In the genomic region with DNA sequence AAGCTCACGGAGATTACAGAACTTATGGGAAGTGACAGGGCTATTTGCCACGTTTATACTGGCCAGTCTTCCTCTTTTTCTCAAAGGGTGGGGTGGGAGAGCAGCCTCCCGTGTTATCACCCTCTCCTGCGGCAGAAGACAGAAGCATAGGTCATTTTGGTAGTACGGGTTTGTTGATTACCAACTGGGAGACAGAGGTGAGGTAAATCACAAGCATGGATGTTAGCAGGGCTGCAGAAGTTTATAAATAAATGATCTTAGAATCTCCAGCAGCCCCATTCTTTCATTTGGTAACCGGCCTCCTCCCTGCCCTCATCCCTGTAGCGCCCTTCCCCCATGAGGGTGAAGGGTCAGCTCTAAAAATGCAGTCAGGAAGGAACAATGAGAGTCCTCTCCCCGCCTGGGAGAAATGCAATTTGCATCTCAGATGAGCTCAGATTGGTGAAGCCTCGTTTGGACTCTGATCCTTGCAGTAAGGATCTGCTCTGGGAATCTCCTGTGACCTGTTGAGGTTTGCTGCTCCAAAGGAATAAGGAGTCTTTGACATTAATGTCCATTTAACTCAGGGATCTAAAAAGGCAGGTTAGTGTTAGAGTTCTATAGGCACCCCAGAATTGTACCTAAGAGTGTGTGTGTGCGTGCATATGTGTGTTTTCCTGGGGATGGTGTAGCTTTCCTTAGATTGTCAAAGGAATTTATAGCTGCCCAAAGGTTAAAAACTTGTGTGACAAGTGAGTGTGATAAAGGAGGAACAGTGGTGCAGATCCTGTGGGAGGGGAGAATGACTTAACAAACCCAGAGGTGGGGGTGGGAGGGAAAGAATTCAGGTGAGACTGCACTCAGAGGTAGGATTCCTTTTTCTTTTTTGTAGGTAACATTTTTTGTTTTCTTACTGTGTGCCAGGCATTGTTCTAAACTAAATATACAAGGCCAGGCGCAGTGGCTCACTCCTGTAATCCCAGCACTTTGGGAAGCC, we compare ENCODE assay signal across 1 cellular context.
TF ChIP-seq lines count a peak whose summit lies in the region.

No MANE protein-coding gene starts in this region.

TF ChIP-seq in K562, 482 proteins besides CTCF, POLR2A, EP300 and RAD21 (continued from another document and continues in another):
- TF ChIP-seq, protein P1, sequence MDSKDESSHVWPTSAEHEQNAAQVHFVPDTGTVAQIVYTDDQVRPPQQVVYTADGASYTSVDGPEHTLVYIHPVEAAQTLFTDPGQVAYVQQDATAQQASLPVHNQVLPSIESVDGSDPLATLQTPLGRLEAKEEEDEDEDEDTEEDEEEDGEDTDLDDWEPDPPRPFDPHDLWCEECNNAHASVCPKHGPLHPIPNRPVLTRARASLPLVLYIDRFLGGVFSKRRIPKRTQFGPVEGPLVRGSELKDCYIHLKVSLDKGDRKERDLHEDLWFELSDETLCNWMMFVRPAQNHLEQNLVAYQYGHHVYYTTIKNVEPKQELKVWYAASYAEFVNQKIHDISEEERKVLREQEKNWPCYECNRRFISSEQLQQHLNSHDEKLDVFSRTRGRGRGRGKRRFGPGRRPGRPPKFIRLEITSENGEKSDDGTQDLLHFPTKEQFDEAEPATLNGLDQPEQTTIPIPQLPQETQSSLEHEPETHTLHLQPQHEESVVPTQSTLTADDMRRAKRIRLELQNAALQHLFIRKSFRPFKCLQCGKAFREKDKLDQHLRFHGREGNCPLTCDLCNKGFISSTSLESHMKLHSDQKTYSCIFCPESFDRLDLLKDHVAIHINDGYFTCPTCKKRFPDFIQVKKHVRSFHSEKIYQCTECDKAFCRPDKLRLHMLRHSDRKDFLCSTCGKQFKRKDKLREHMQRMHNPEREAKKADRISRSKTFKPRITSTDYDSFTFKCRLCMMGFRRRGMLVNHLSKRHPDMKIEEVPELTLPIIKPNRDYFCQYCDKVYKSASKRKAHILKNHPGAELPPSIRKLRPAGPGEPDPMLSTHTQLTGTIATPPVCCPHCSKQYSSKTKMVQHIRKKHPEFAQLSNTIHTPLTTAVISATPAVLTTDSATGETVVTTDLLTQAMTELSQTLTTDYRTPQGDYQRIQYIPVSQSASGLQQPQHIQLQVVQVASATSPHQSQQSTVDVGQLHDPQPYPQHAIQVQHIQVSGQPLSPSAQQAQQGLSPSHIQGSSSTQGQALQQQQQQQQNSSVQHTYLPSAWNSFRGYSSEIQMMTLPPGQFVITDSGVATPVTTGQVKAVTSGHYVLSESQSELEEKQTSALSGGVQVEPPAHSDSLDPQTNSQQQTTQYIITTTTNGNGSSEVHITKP (IDR thresholded peaks at IDR 0.05; ENCODE audit: partially characterized antibody) = no peak
- TF ChIP-seq, protein P2, sequence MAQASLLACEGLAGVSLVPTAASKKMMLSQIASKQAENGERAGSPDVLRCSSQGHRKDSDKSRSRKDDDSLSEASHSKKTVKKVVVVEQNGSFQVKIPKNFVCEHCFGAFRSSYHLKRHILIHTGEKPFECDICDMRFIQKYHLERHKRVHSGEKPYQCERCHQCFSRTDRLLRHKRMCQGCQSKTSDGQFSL (CRISPR knock-in tag; IDR thresholded peaks at IDR 0.05) = no peak
- TF ChIP-seq, protein P2 (tag; IDR thresholded peaks at IDR 0.05) = no peak
- TF ChIP-seq ZNF766 (CRISPR knock-in tag; conservative IDR thresholded peaks at IDR 0.05) = 0 out of 2 replicates have a peak, but pooled peaks have one; percentile 34
- TF ChIP-seq, protein P3, sequence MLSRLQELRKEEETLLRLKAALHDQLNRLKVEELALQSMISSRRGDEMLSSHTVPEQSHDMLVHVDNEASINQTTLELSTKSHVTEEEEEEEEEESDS (CRISPR knock-in tag; IDR thresholded peaks at IDR 0.05) = no peak
- no peak for TF ChIP-seq ILK (tag; IDR thresholded peaks at IDR 0.05; ENCODE audit: borderline replicate concordance, low read depth)
- TF ChIP-seq MEIS2 (IDR thresholded peaks at IDR 0.05; ENCODE audit: partially characterized antibody) = peak; percentile 33
- TF ChIP-seq RBM15 (IDR thresholded peaks at IDR 0.05; ENCODE audit: insufficient read depth, low read length) = no peak
- peak; percentile 71 for TF ChIP-seq NR2C1 (IDR thresholded peaks at IDR 0.05)
- peak; percentile 68 for TF ChIP-seq NR2C1 (tag; IDR thresholded peaks at IDR 0.05)
- no peak for TF ChIP-seq PTTG1 (tag; IDR thresholded peaks at IDR 0.05; ENCODE audit: low read depth)
- no peak for TF ChIP-seq YY1 (IDR thresholded peaks at IDR 0.05; ENCODE audit: borderline replicate concordance in 1 of 3, control insufficient read depth in 1 of 3, extremely low read depth in 1 of 3, insufficient read depth in 3 of 3, insufficient read length in 1 of 3, insufficient replicate concordance in 2 of 3, low read depth in 1 of 3, low read length in 2 of 3)
- TF ChIP-seq, protein P4, sequence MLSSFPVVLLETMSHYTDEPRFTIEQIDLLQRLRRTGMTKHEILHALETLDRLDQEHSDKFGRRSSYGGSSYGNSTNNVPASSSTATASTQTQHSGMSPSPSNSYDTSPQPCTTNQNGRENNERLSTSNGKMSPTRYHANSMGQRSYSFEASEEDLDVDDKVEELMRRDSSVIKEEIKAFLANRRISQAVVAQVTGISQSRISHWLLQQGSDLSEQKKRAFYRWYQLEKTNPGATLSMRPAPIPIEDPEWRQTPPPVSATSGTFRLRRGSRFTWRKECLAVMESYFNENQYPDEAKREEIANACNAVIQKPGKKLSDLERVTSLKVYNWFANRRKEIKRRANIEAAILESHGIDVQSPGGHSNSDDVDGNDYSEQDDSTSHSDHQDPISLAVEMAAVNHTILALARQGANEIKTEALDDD (IDR thresholded peaks at IDR 0.05) = 0 out of 2 replicates have a peak, but pooled peaks have one; percentile 18
- 0 out of 2 replicates have a peak, but pooled peaks have one; percentile 9 for TF ChIP-seq C11orf30 (IDR thresholded peaks at IDR 0.05; ENCODE audit: low read depth)
- TF ChIP-seq, protein P5, sequence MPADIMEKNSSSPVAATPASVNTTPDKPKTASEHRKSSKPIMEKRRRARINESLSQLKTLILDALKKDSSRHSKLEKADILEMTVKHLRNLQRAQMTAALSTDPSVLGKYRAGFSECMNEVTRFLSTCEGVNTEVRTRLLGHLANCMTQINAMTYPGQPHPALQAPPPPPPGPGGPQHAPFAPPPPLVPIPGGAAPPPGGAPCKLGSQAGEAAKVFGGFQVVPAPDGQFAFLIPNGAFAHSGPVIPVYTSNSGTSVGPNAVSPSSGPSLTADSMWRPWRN (IDR thresholded peaks at IDR 0.05; ENCODE audit: low read depth) = no peak
- TF ChIP-seq, protein P6, sequence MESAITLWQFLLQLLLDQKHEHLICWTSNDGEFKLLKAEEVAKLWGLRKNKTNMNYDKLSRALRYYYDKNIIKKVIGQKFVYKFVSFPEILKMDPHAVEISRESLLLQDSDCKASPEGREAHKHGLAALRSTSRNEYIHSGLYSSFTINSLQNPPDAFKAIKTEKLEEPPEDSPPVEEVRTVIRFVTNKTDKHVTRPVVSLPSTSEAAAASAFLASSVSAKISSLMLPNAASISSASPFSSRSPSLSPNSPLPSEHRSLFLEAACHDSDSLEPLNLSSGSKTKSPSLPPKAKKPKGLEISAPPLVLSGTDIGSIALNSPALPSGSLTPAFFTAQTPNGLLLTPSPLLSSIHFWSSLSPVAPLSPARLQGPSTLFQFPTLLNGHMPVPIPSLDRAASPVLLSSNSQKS (CRISPR knock-in tag; IDR thresholded peaks at IDR 0.05) = no peak
- peak; percentile 95 for TF ChIP-seq SPI1 (IDR thresholded peaks at IDR 0.05; ENCODE audit: borderline replicate concordance, low read depth, low read length)
- no peak for TF ChIP-seq ZNF408 (CRISPR knock-in tag; IDR thresholded peaks at IDR 0.05; ENCODE audit: low read depth)
- TF ChIP-seq, protein P7, sequence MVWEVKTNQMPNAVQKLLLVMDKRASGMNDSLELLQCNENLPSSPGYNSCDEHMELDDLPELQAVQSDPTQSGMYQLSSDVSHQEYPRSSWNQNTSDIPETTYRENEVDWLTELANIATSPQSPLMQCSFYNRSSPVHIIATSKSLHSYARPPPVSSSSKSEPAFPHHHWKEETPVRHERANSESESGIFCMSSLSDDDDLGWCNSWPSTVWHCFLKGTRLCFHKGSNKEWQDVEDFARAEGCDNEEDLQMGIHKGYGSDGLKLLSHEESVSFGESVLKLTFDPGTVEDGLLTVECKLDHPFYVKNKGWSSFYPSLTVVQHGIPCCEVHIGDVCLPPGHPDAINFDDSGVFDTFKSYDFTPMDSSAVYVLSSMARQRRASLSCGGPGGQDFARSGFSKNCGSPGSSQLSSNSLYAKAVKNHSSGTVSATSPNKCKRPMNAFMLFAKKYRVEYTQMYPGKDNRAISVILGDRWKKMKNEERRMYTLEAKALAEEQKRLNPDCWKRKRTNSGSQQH (CRISPR knock-in tag; IDR thresholded peaks at IDR 0.05) = no peak
- TF ChIP-seq ELF4 (CRISPR knock-in tag; IDR thresholded peaks at IDR 0.05) = no peak
- TF ChIP-seq MAFF (IDR thresholded peaks at IDR 0.05; ENCODE audit: low read length) = no peak
- TF ChIP-seq, protein P8, sequence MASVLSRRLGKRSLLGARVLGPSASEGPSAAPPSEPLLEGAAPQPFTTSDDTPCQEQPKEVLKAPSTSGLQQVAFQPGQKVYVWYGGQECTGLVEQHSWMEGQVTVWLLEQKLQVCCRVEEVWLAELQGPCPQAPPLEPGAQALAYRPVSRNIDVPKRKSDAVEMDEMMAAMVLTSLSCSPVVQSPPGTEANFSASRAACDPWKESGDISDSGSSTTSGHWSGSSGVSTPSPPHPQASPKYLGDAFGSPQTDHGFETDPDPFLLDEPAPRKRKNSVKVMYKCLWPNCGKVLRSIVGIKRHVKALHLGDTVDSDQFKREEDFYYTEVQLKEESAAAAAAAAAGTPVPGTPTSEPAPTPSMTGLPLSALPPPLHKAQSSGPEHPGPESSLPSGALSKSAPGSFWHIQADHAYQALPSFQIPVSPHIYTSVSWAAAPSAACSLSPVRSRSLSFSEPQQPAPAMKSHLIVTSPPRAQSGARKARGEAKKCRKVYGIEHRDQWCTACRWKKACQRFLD (CRISPR knock-in tag; IDR thresholded peaks at IDR 0.05) = no peak
- TF ChIP-seq, protein P9, sequence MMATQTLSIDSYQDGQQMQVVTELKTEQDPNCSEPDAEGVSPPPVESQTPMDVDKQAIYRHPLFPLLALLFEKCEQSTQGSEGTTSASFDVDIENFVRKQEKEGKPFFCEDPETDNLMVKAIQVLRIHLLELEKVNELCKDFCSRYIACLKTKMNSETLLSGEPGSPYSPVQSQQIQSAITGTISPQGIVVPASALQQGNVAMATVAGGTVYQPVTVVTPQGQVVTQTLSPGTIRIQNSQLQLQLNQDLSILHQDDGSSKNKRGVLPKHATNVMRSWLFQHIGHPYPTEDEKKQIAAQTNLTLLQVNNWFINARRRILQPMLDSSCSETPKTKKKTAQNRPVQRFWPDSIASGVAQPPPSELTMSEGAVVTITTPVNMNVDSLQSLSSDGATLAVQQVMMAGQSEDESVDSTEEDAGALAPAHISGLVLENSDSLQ (IDR thresholded peaks at IDR 0.05) = 0 out of 2 replicates have a peak, but pooled peaks have one; percentile 22
- no peak for TF ChIP-seq SMARCA4 (IDR thresholded peaks at IDR 0.05)
- TF ChIP-seq, protein P10, sequence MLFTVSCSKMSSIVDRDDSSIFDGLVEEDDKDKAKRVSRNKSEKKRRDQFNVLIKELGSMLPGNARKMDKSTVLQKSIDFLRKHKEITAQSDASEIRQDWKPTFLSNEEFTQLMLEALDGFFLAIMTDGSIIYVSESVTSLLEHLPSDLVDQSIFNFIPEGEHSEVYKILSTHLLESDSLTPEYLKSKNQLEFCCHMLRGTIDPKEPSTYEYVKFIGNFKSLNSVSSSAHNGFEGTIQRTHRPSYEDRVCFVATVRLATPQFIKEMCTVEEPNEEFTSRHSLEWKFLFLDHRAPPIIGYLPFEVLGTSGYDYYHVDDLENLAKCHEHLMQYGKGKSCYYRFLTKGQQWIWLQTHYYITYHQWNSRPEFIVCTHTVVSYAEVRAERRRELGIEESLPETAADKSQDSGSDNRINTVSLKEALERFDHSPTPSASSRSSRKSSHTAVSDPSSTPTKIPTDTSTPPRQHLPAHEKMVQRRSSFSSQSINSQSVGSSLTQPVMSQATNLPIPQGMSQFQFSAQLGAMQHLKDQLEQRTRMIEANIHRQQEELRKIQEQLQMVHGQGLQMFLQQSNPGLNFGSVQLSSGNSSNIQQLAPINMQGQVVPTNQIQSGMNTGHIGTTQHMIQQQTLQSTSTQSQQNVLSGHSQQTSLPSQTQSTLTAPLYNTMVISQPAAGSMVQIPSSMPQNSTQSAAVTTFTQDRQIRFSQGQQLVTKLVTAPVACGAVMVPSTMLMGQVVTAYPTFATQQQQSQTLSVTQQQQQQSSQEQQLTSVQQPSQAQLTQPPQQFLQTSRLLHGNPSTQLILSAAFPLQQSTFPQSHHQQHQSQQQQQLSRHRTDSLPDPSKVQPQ (CRISPR knock-in tag; IDR thresholded peaks at IDR 0.05; ENCODE audit: borderline replicate concordance) = no peak
- TF ChIP-seq HCFC1 (IDR thresholded peaks at IDR 0.05; ENCODE audit: low read depth, low read length) = no peak
